8 cellular contexts compared by ENCODE assay signal in the genomic region with DNA sequence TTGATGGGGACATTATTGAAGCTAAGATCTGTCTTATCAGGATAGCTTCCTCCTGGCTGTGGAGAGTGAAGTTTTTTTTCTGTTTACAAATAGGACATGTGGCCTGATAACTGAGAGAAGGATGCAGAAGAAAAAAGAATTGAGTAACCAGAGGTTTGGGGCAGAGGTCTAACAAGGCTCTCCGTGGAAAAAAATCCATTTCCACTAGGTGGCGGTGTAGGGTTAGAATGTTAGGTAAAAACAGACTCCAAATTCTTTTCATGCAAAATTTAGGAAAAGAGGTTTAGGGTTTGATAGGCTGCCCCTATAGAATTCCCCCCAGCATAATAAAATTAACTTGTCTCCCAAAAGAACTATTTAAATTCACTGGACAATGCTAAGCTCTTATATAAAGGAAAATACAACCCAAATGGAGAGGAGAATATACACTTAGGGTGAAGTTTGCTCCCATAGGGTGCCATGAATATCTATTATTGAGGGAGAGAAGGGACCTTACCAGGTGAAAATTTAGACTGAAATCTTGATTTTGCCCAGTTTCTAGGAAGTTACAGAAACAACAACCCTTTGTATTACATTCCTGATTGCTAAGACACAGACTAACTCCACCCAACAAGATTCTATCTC.
DNase-seq lines count a peak whose midpoint lies in the region; ATAC-seq and TF ChIP-seq lines count a peak whose summit lies in the region.

No MANE protein-coding gene starts in this region.

- H3K27ac ChIP-seq in ascending aorta (no peak overlapping the region), aorta (ENCODE audit: low read depth in 1 of 2, low read length in 2 of 2) (no peak overlapping the region)

- peak in 2 of 3 experiments; percentile 42 to 58 for TF ChIP-seq CTCF in ascending aorta (IDR thresholded peaks at IDR 0.05)

- H3K4me1 ChIP-seq in ascending aorta (no peaks in the 10 kb centered on the region), aorta (ENCODE audit: control insufficient read depth in 1 of 2, insufficient read depth in 2 of 2, low read length in 2 of 2) (no peaks in the 10 kb centered on the region)

- ATAC-seq in GM21360 (IDR thresholded peaks at IDR 0.05; ENCODE audit: unreplicated experiment) (peak; percentile 70), HG03045 (IDR thresholded peaks at IDR 0.05; ENCODE audit: unreplicated experiment) (no peak), aorta (ENCODE audit: low FRiP score) (no peak)

- 32 to 36% methylated on average over 2 of the region's 2 CpGs for WGBS in aorta, 2 donors

- no peaks in the 10 kb centered on the region for H3K9me3 ChIP-seq in ascending aorta
- no peaks in the 10 kb centered on the region for H3K9me3 ChIP-seq in aorta (ENCODE audit: control insufficient read depth, low read length)

- H3K27me3 ChIP-seq in ascending aorta, result no peaks in the 10 kb centered on the region
- no peaks in the 10 kb centered on the region for H3K27me3 ChIP-seq in aorta (ENCODE audit: control insufficient read depth in 1 of 2, insufficient read depth in 2 of 2, low read length in 1 of 2)

- no peaks in the 10 kb centered on the region for H3K36me3 ChIP-seq in ascending aorta
- no peaks in the 10 kb centered on the region for H3K36me3 ChIP-seq in aorta (ENCODE audit: control insufficient read depth in 1 of 2, insufficient read depth in 2 of 2, low read length in 1 of 2)

- intact Hi-C loops in ascending aorta (cut with DNase I) (no loop called here), aorta (cut with DNase I) (loop anchor here in 1 of 2 donors (5.0 kb wide), 1 partner anchor 435 kb away; no protein-coding TSS in a partner anchor)

- DNase-seq in DMS153 treated with DMSO at 0.1 percent for 48 hours (lab: John Stamatoyannopoulos, UW; ENCODE audit: unreplicated experiment) (peak; percentile 26), DMS153 (lab: John Stamatoyannopoulos, UW) (no peak), NCI-H1694 treated with DMSO at 0.1 percent for 48 hours (lab: John Stamatoyannopoulos, UW) (peak; percentile 25), ascending aorta (ENCODE audit: low spot score in 2 of 2) (no peak), kidney tubule cell (ENCODE audit: low spot score) (peak; percentile 26), aorta (no peak)

- H3K4me3 ChIP-seq in ascending aorta, result no peak overlapping the region
- no peak overlapping the region for H3K4me3 ChIP-seq in aorta (ENCODE audit: low read length in 2 of 2)

Comparison
In these comparisons a context has a peak if more than half of its experiments do, and no peak if none do; other contexts are left out.
1. DNase-seq: peak in DMS153 treated with DMSO at 0.1 percent for 48 hours (single experiment), NCI-H1694 treated with DMSO at 0.1 percent for 48 hours (single experiment) and kidney tubule cell (single experiment); none in DMS153 (single experiment), ascending aorta (0 of 2) and aorta (0 of 2).